22 cellular contexts compared by ENCODE assay signal in the genomic region with DNA sequence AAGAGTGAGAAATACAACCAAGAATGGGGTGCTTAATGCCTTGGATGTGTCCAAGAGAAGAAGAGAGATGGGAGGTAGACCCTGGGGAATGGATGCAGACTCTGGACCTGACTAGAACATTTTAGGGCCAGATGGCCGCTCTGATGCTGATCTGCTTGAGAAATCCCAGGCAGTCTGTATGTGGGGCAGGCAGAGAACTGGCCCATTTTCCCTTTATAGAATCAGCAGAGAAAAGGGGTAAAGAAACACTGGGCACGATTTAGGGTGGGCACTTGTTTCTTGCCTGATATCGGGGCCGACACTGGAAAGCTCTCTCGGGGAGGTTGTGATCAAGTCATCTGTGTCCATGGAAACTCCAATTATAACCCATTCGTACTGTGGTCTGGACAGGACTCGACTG.
"Had no signal": no experiment of that assay in that cellular context is flagged by ENCODE, and none has a peak within 500 bp of the region (broad histone marks: within the 10 kb centered on the region; RNA-seq: fewer than 3 reads in every experiment).

No MANE protein-coding gene starts in this region.

- H3K27me3 ChIP-seq: Peyer's patch, SJSA1 had no signal

- H3K27ac ChIP-seq: Peyer's patch, SJSA1, SK-N-MC had no signal

- DNase-seq: IMR-90, Karpas-422, KG1, MG63, NCI-H1092, NCI-H1105 treated with DMSO at 0.1 percent for 48 hours, NCI-H1417 treated with DMSO at 0.1 percent for 48 hours, NCI-H187, NCI-H2029, NCI-H2081 treated with DMSO at 0.1 percent for 48 hours, NCI-H2171, NCI-H226, NCI-H510A, NCI-H524 treated with DMSO at 0.1 percent for 48 hours, NCI-H69, NCI-H774, Peyer's patch, Right ventricle myocardium superior, SIG-M5 had no signal

- H3K4me3 ChIP-seq: MG63, Peyer's patch, SJSA1, SK-N-MC had no signal

- H3K4me1 ChIP-seq: Peyer's patch had no signal

- H3K9me3 ChIP-seq: Peyer's patch had no signal

- ATAC-seq: HepG2 had no signal

- H3K36me3 ChIP-seq: MG63, Peyer's patch, SJSA1 had no signal
